In the genomic region with DNA sequence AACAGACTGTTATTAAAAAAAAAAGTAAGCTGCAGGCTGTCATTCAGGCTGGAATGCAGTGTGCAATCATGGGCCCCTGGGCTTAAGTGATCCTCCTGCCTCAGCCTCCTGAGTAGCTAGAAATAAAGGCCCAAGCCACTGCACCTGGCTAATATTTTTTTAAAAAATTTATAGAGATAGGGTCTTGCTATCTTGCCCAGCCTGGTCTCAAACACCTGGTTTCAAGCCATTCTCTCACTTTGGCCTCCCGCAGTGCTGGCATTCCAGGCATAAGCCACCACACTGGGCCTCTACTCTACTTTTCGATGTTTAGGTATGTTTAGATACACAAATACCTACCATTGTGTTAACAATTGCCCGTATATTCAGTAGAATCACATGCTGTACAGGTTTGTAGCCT, we compare ENCODE assay signal across 28 cellular contexts.
"Had no signal": no experiment of that assay in that cellular context is flagged by ENCODE, and none has a peak within 500 bp of the region (broad histone marks: within the 10 kb centered on the region; RNA-seq: fewer than 3 reads in every experiment).

No MANE protein-coding gene starts in this region.

- H3K9me3 Mint-ChIP-seq: dendritic cell treated with granulocyte-macrophage colony-stimulating factor and Interleukin-4, amounts not matched to agents 40 ng/mL and 50 ng/mL, for 4 days; effector memory CD8-positive, alpha-beta T cell; endodermal cell had no signal

- H3K4me3 ChIP-seq: colonic mucosa, coronary artery, dorsolateral prefrontal cortex, esophagus muscularis mucosa, esophagus squamous epithelium, gastrocnemius medialis, gastroesophageal sphincter, heart left ventricle, heart right ventricle had no signal

- FAIRE-seq: colon, endothelial cell of umbilical vein, frontal cortex had no signal

- H3K36me3 ChIP-seq: colonic mucosa, esophagus muscularis mucosa, esophagus squamous epithelium, gastrocnemius medialis, gastroesophageal sphincter, heart left ventricle, heart right ventricle had no signal

- H3K9me3 ChIP-seq: colonic mucosa, esophagus muscularis mucosa, esophagus squamous epithelium, gastrocnemius medialis, gastroesophageal sphincter, heart right ventricle had no signal

- ATAC-seq: effector memory CD8-positive, alpha-beta T cell; esophagus mucosa; foreskin keratinocyte; gastrocnemius medialis; gastroesophageal sphincter; heart left ventricle; heart right ventricle had no signal

- H3K27ac Mint-ChIP-seq: dendritic cell treated with granulocyte-macrophage colony-stimulating factor and Interleukin-4, amounts not matched to agents 40 ng/mL and 50 ng/mL, for 4 days; effector memory CD8-positive, alpha-beta T cell; endodermal cell had no signal

- H3K4me1 Mint-ChIP-seq: endodermal cell had no signal

- H3K27ac ChIP-seq: colonic mucosa, coronary artery, dorsolateral prefrontal cortex, epithelial cell of prostate, esophagus muscularis mucosa, esophagus squamous epithelium, foreskin keratinocyte, gastrocnemius medialis, gastroesophageal sphincter, heart left ventricle, heart right ventricle had no signal

- DNase-seq: colonic mucosa; cortex of kidney; dermis blood vessel endothelial cell; dorsolateral prefrontal cortex; effector CD4-positive, alpha-beta T cell; effector CD8-positive, alpha-beta T cell; effector memory CD4-positive, alpha-beta T cell; effector memory CD8-positive, alpha-beta T cell; endodermal cell; erythroblast; esophagus squamous epithelium; foreskin fibroblast; foreskin keratinocyte; foreskin melanocyte; gastrocnemius medialis; glutamatergic neuron; head of caudate nucleus; heart left ventricle; heart right ventricle had no signal

- H3K4me3 Mint-ChIP-seq: dendritic cell treated with granulocyte-macrophage colony-stimulating factor and Interleukin-4, amounts not matched to agents 40 ng/mL and 50 ng/mL, for 4 days; effector memory CD8-positive, alpha-beta T cell; endodermal cell had no signal

- H3K4me1 ChIP-seq: colonic mucosa, esophagus muscularis mucosa, esophagus squamous epithelium, foreskin keratinocyte, gastrocnemius medialis, gastroesophageal sphincter, heart left ventricle, heart right ventricle had no signal

- H3K27me3 ChIP-seq: colonic mucosa, esophagus muscularis mucosa, esophagus squamous epithelium, foreskin keratinocyte, gastrocnemius medialis, gastroesophageal sphincter, heart left ventricle had no signal
